In genomic region chr1:30162565-30162964, GRCh38 we compare ENCODE assay signal across 8 cellular contexts.
"Had no signal": no experiment of that assay in that cellular context is flagged by ENCODE, and none has a peak within 500 bp of the region (broad histone marks: within the 10 kb centered on the region; RNA-seq: fewer than 3 reads in every experiment).

No MANE protein-coding gene starts in this region.

- H3K9ac ChIP-seq: GM23248 had no signal

- H3K36me3 ChIP-seq: HAP-1 had no signal

- DNase-seq: GM23248, GOT3, HFFc6, KG1 had no signal

- H3K4me3 ChIP-seq: GM23248, HAP-1 had no signal

- H3K4me1 ChIP-seq: HAP-1 had no signal

- H3K27ac ChIP-seq: GM23248, HL-60 had no signal

- ATAC-seq: HCT116, HepG2 had no signal

- FAIRE-seq: HepG2 had no signal

- H2AFZ ChIP-seq: GM23248 had no signal

- H3K9me3 ChIP-seq: HAP-1 had no signal
